34 cellular contexts compared by ENCODE assay signal in the genomic region with DNA sequence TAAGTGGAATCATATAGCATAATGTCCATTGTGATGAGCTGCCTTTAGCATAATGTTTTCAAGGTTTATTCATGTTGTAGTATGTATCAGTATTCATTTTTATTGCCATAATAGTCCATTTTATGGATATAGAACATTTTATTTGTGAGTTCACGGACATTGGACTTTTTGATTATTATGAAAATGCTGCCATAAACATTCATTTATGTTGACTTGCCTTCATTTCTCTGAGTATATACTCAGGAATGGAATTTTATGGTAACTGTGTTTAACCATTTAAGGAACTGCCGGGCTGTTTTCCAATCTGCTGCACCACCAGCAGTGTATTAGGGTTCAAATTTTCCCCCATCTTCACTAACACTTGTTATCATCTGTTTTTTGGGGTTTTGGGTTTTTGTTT.
"Had no signal": no experiment of that assay in that cellular context is flagged by ENCODE, and none has a peak within 500 bp of the region (broad histone marks: within the 10 kb centered on the region; RNA-seq: fewer than 3 reads in every experiment).

No MANE protein-coding gene starts in this region.

- H3K9me3 Mint-ChIP-seq: activated naive CD8-positive, alpha-beta T cell treated with anti-CD3 and anti-CD28 coated beads for 36 hours; activated T-cell treated with anti-CD3 and anti-CD28 coated beads, Interleukin-2, amount 50 U/mL, for 72 hours; activated T-helper 17 cell treated with anti-CD3 and anti-CD28 coated beads, Interleukin-2, amount 50 U/mL, for 72 hours; T-helper 2 cell treated with Interferon-gamma antibody and Interleukin-4, amounts not matched to agents 5 μg/mL and 100 μg/mL, for 36 hours had no signal

- DNase-seq: activated CD4-positive, alpha-beta T cell treated with anti-CD3 and anti-CD28 coated beads, Interleukin-2, amount 10 ng/mL, durations not matched to agents 24 days and 14 days; activated CD4-positive, alpha-beta T cell treated with anti-CD3 and anti-CD28 coated beads, Interleukin-2, amount 50 U/mL, for 4 hours; activated CD8-positive, alpha-beta T cell treated with anti-CD3 and anti-CD28 coated beads for 36 hours; activated effector memory CD4-positive, alpha-beta T cell treated with anti-CD3 and anti-CD28 coated beads, Interleukin-2, amount 50 U/mL, for 16 hours; activated naive CD4-positive, alpha-beta T cell; activated naive CD4-positive, alpha-beta T cell treated with anti-CD3 and anti-CD28 coated beads, Interleukin-2, amount 50 U/mL, for 16 hours; activated naive CD8-positive, alpha-beta T cell treated with anti-CD3 and anti-CD28 coated beads for 36 hours; activated T-cell treated with anti-CD3 and anti-CD28 coated beads, Interleukin-2, amount 50 U/mL, for 1 hour; activated T-cell treated with anti-CD3 and anti-CD28 coated beads, Interleukin-2, amount 50 U/mL, for 72 hours; amniotic stem cell; aorta; MM.1S; MV-4-11; NCI-H1092; NCI-H146; NCI-H187; NCI-H2029 treated with DMSO at 0.1 percent for 48 hours; NCI-H2107; NCI-H2171; NCI-H510A; NCI-H526; NCI-H748 treated with DMSO at 0.1 percent for 48 hours; NK-92 treated with Interleukin-12 subunit alpha and Interleukin-12 subunit beta, amount 100 ng/mL, for 24 hours; PC-3; Peyer's patch; SIG-M5; SW 1271; T-helper 1 cell had no signal

- H3K27ac ChIP-seq: cardiac muscle cell, KMS-11, Peyer's patch, RWPE1 had no signal

- H3K4me3 Mint-ChIP-seq: activated CD4-positive, alpha-beta T cell treated with anti-CD3 and anti-CD28 coated beads, Interleukin-2, amount 10 ng/mL, durations not matched to agents 24 days and 14 days; activated CD8-positive, alpha-beta T cell treated with anti-CD3 and anti-CD28 coated beads for 36 hours; activated naive CD8-positive, alpha-beta T cell treated with anti-CD3 and anti-CD28 coated beads for 36 hours; activated T-cell treated with anti-CD3 and anti-CD28 coated beads, Interleukin-2, amount 50 U/mL, for 72 hours; activated T-helper 17 cell treated with anti-CD3 and anti-CD28 coated beads, Interleukin-2, amount 50 U/mL, for 72 hours; T-helper 2 cell treated with Interferon-gamma antibody and Interleukin-4, amounts not matched to agents 5 μg/mL and 100 μg/mL, for 36 hours had no signal

- H3K4me3 ChIP-seq: cardiac muscle cell, Peyer's patch had no signal

- H3K27ac Mint-ChIP-seq: activated CD4-positive, alpha-beta T cell treated with anti-CD3 and anti-CD28 coated beads, Interleukin-2, amount 10 ng/mL, durations not matched to agents 24 days and 14 days; activated CD8-positive, alpha-beta T cell treated with anti-CD3 and anti-CD28 coated beads for 36 hours; activated naive CD8-positive, alpha-beta T cell treated with anti-CD3 and anti-CD28 coated beads for 36 hours; activated T-helper 17 cell treated with anti-CD3 and anti-CD28 coated beads, Interleukin-2, amount 50 U/mL, for 72 hours; T-helper 2 cell treated with Interferon-gamma antibody and Interleukin-4, amounts not matched to agents 5 μg/mL and 100 μg/mL, for 36 hours had no signal

- H3K36me3 ChIP-seq: cardiac muscle cell, Peyer's patch had no signal

- H3K27me3 Mint-ChIP-seq: activated CD4-positive, alpha-beta T cell treated with anti-CD3 and anti-CD28 coated beads, Interleukin-2, amount 10 ng/mL, durations not matched to agents 24 days and 14 days; activated CD8-positive, alpha-beta T cell treated with anti-CD3 and anti-CD28 coated beads for 36 hours; activated naive CD8-positive, alpha-beta T cell treated with anti-CD3 and anti-CD28 coated beads for 36 hours; activated T-helper 17 cell treated with anti-CD3 and anti-CD28 coated beads, Interleukin-2, amount 50 U/mL, for 72 hours had no signal

- ATAC-seq: activated T-cell treated with anti-CD3 and anti-CD28 coated beads, Interleukin-2, amount 50 U/mL, for 72 hours; activated T-helper 17 cell treated with anti-CD3 and anti-CD28 coated beads, Interleukin-2, amount 50 U/mL, for 72 hours; PC-3; Right ventricle myocardium inferior had no signal

- H3K9me3 ChIP-seq: Peyer's patch had no signal

- H3K27me3 ChIP-seq: cardiac muscle cell, Peyer's patch had no signal
